8 cellular contexts compared by ENCODE assay signal in genomic region chr2:169732583-169733358, GRCh38. TPM values are rescaled to one million over a fixed set of nuclear protein-coding genes. Genes with fewer than 3 reads are reported as not detected.
DNase-seq lines count a peak whose midpoint lies in the region; ATAC-seq and TF ChIP-seq lines count a peak whose summit lies in the region.

No MANE protein-coding gene starts in this region.

- H3K4me3 ChIP-seq in BE2C (ENCODE audit: low read depth, low read length): peak overlapping the region; percentile 58
- H3K4me3 ChIP-seq in mesenchymal stem cell (ENCODE audit: insufficient read depth in 1 of 2, low read depth in 1 of 2, low read length in 2 of 2): peak overlapping the region; percentile 74 to 75

- no peaks in the 10 kb centered on the region for H3K4me1 ChIP-seq in BE2C
- peaks cover 8% of the 10 kb centered on the region for H3K4me1 ChIP-seq in mesenchymal stem cell (ENCODE audit: control insufficient read depth, insufficient read depth, low read depth, low read length)

- 63% methylated on average over 12 of the region's 13 CpGs for WGBS in mesenchymal stem cell

- no peak overlapping the region for H4K91ac ChIP-seq in mesenchymal stem cell (ENCODE audit: low read length)

- H3K4ac ChIP-seq in mesenchymal stem cell (ENCODE audit: low read depth in 1 of 2, low read length in 2 of 2): no peak overlapping the region

- H3K27me3 ChIP-seq in BE2C: no peaks in the 10 kb centered on the region
- peaks cover 0 to 18% of the 10 kb centered on the region in 2 experiments for H3K27me3 ChIP-seq in mesenchymal stem cell (ENCODE audit: control insufficient read depth in 1 of 2, insufficient read depth in 1 of 2, low read length in 2 of 2)

- H3K36me3 ChIP-seq in BE2C (no peaks in the 10 kb centered on the region; the same call in 1 of the 2 replicates), mesenchymal stem cell (ENCODE audit: control insufficient read depth in 1 of 2, insufficient read depth in 2 of 2, low read depth in 1 of 2, low read length in 2 of 2) (no peaks in the 10 kb centered on the region)

- peak overlapping the region; percentile 62 for H2BK15ac ChIP-seq in mesenchymal stem cell (ENCODE audit: low read depth, poor library complexity, severe bottlenecking)

- peak overlapping the region in 2 of 3 donors; percentile 24 to 91 for H3K27ac Mint-ChIP-seq in IgD-negative memory B cell

- TF ChIP-seq CTCF in BE2C (IDR thresholded peaks at IDR 0.05; ENCODE audit: low read depth, low read length): no peak

- peak overlapping the region; percentile 28 for H3K9ac ChIP-seq in mesenchymal stem cell (ENCODE audit: low read length)

- H3K36me3 Mint-ChIP-seq in IgD-negative memory B cell: peaks cover 2% of the 10 kb centered on the region

- H2AK5ac ChIP-seq in mesenchymal stem cell (ENCODE audit: low read length, severe bottlenecking): no peak overlapping the region

- peaks cover 6% of the 10 kb centered on the region for H3K79me1 ChIP-seq in mesenchymal stem cell (replicated peaks; ENCODE audit: low read length, poor library complexity, severe bottlenecking)

- no peak overlapping the region for H2BK5ac ChIP-seq in mesenchymal stem cell (ENCODE audit: low read depth, low read length, poor library complexity, severe bottlenecking)

- no peak overlapping the region for H4K8ac ChIP-seq in mesenchymal stem cell (ENCODE audit: low read length)

- ATAC-seq in HG03175 (IDR thresholded peaks at IDR 0.05; ENCODE audit: unreplicated experiment) (no peak), GM18519 (IDR thresholded peaks at IDR 0.05; ENCODE audit: low FRiP score, unreplicated experiment) (no peak), GM19351 (IDR thresholded peaks at IDR 0.05; ENCODE audit: unreplicated experiment) (no peak)

- H3K4me3 Mint-ChIP-seq in IgD-negative memory B cell: peak overlapping the region; percentile 82 to 94 (median 88)

- peak overlapping the region in 1 of 2 experiments; percentile 11 for H3K18ac ChIP-seq in mesenchymal stem cell (ENCODE audit: low read depth in 1 of 2, low read length in 2 of 2)

- H3K27me3 Mint-ChIP-seq in IgD-negative memory B cell: peaks cover 15% of the 10 kb centered on the region

- H2BK120ac ChIP-seq in mesenchymal stem cell (ENCODE audit: low read depth, low read length): no peak overlapping the region

- peaks cover 11 to 22% (median 17%) of the 10 kb centered on the region in 3 donors for H3K4me1 Mint-ChIP-seq in IgD-negative memory B cell

- H3K27ac ChIP-seq in caudate nucleus (ENCODE audit: low read depth, low read length) (peak overlapping the region; percentile 50), mesenchymal stem cell (ENCODE audit: low read length, poor library complexity, severe bottlenecking) (no peak overlapping the region)

- peak overlapping the region; percentile 91 for H3K4me2 ChIP-seq in mesenchymal stem cell (ENCODE audit: low read length, poor library complexity, severe bottlenecking)

- H3K9me3 ChIP-seq in BE2C (no peaks in the 10 kb centered on the region), mesenchymal stem cell (ENCODE audit: control insufficient read depth, low read length) (no peaks in the 10 kb centered on the region)

- H3K9me3 Mint-ChIP-seq in IgD-negative memory B cell: peaks cover 0 to 2% (median 0%) of the 10 kb centered on the region in 3 donors

- DNase-seq in BE2C (no peak), caudate nucleus (lab: John Stamatoyannopoulos, UW) (no peak), mesenchymal stem cell (peak; percentile 8), HK-2 (ENCODE audit: unreplicated experiment) (no peak)

- H2BK12ac ChIP-seq in mesenchymal stem cell (ENCODE audit: low read length in 2 of 2): no peak overlapping the region

- no peak overlapping the region for H3K23ac ChIP-seq in mesenchymal stem cell (ENCODE audit: low read length in 2 of 2)

- peak overlapping the region; percentile 43 for H2AFZ ChIP-seq in mesenchymal stem cell (ENCODE audit: low read depth, low read length)

- H3K14ac ChIP-seq in mesenchymal stem cell (ENCODE audit: low read length in 2 of 2): no peak overlapping the region

RNA-seq across cellular contexts. Expression of gene KLHL23, which starts 0.9 kb away (rescaled TPM):
- 9.6 TPM for polyA plus RNA-seq in BE2C (2012; ENCODE audit: insufficient read depth, insufficient read length, low read depth)
- polyA plus RNA-seq in IgD-negative memory B cell: 1.8 TPM
- polyA plus RNA-seq in mesenchymal stem cell (2013, experiment 1 of 2): 1.8 TPM
- polyA plus RNA-seq in mesenchymal stem cell (2013, experiment 2 of 2): 1.7 TPM

RNA-seq across cellular contexts. Expression of gene PHOSPHO2, which starts 38.5 kb away (rescaled TPM):
- polyA plus RNA-seq in BE2C (2012; ENCODE audit: insufficient read depth, insufficient read length, low read depth): 2.5 TPM
- 3.8 TPM for polyA plus RNA-seq in IgD-negative memory B cell
- 1.5 TPM for polyA plus RNA-seq in mesenchymal stem cell (2013, experiment 1 of 2)
- polyA plus RNA-seq in mesenchymal stem cell (2013, experiment 2 of 2): 1.5 TPM

RNA-seq across cellular contexts. Expression of gene CFAP210, which starts 38.6 kb away (rescaled TPM):
- polyA plus RNA-seq in BE2C (2012; ENCODE audit: insufficient read depth, insufficient read length, low read depth): 0.79 TPM
- polyA plus RNA-seq in IgD-negative memory B cell: not detected
- 0.17 TPM for polyA plus RNA-seq in mesenchymal stem cell (2013, experiment 1 of 2)
- 0.15 TPM for polyA plus RNA-seq in mesenchymal stem cell (2013, experiment 2 of 2)
